In genomic region chr9:14314929-14315753, GRCh38 we compare ENCODE assay signal across 8 cellular contexts. TPM values are rescaled to one million over a fixed set of nuclear protein-coding genes. Genes with fewer than 3 reads are reported as not detected.
DNase-seq lines count a peak whose midpoint lies in the region; ATAC-seq and TF ChIP-seq lines count a peak whose summit lies in the region.

No MANE protein-coding gene starts in this region.

- no peak overlapping the region for H3K27ac Mint-ChIP-seq in central memory CD8-positive, alpha-beta T cell (ENCODE audit: low read depth)

- peak overlapping the region; percentile 84 for H3K27ac ChIP-seq in Panc1 (ENCODE audit: low read length)

- H3K4me1 ChIP-seq in Panc1 (ENCODE audit: control insufficient read depth, insufficient read depth, low read length) = peaks cover 4% of the 10 kb centered on the region
- peaks cover 21% of the 10 kb centered on the region for H3K4me1 ChIP-seq in skeletal muscle satellite cell (ENCODE audit: control insufficient read depth, insufficient read depth, low read length)

- no peaks in the 10 kb centered on the region for H3K36me3 ChIP-seq in Panc1 (ENCODE audit: control insufficient read depth, insufficient read depth, low read length)
- H3K36me3 ChIP-seq in skeletal muscle satellite cell (ENCODE audit: insufficient read depth, low read length) = no peaks in the 10 kb centered on the region

- H3K4me3 Mint-ChIP-seq in central memory CD8-positive, alpha-beta T cell = peak overlapping the region; percentile 83

- POLR2A ChIA-PET in Panc1 (lab: Charles Lee) = no interaction called here

- no peaks in the 10 kb centered on the region for H3K27me3 ChIP-seq in Panc1 (ENCODE audit: control insufficient read depth, insufficient read depth, low read length)
- H3K27me3 ChIP-seq in skeletal muscle satellite cell (ENCODE audit: control insufficient read depth, insufficient read depth, low read length) = peaks cover 4% of the 10 kb centered on the region

- intact Hi-C loops in Panc1 (cut with micrococcal nuclease; ENCODE audit: unreplicated experiment) = no loop called here

- no peak for TF ChIP-seq POLR2A in GM18505 (IDR thresholded peaks at IDR 0.05; ENCODE audit: borderline replicate concordance, extremely low read depth, insufficient read depth, insufficient read length)

- TF ChIP-seq CTCF in Panc1 (IDR thresholded peaks at IDR 0.05) = no peak

- peak overlapping the region; percentile 89 for H3K9ac ChIP-seq in skeletal muscle satellite cell (ENCODE audit: low read depth, low read length)

- peaks cover 7% of the 10 kb centered on the region for H3K36me3 Mint-ChIP-seq in central memory CD8-positive, alpha-beta T cell (ENCODE audit: insufficient read depth)

- DNase-seq in AG08395 (ENCODE audit: low spot score) (peak; percentile 35), HK-2 (ENCODE audit: unreplicated experiment) (peak; percentile 75), Panc1 (ENCODE audit: low read depth, low spot score) (no peak), iris pigment epithelial cell (ENCODE audit: low read depth) (peak; percentile 93), retina (no peak)
- DNase-seq in central memory CD8-positive, alpha-beta T cell (ENCODE audit: low spot score in 2 of 2) = no peak

- BruUV-seq in Panc1 (replicated peaks; lab: Mats Ljungman, UMichigan) = no TSS peak

- no peaks in the 10 kb centered on the region for H3K9me3 Mint-ChIP-seq in central memory CD8-positive, alpha-beta T cell

- peak; percentile 41 for ATAC-seq in GM18505 (IDR thresholded peaks at IDR 0.05; ENCODE audit: unreplicated experiment)
- ATAC-seq in Panc1 = peak; percentile 76
- ATAC-seq in central memory CD8-positive, alpha-beta T cell (replicated peaks; ENCODE audit: extremely low read depth, poor library complexity, severe bottlenecking) = peak; percentile 55

- H3K9me3 ChIP-seq in Panc1 (ENCODE audit: control insufficient read depth, insufficient read depth, low read depth, low read length) (no peaks in the 10 kb centered on the region), skeletal muscle satellite cell (replicated peaks; ENCODE audit: low read length) (no peaks in the 10 kb centered on the region)

- in situ Hi-C loops in Panc1 (cut with HindIII; ENCODE audit: low pct_unique_long_range_greater_than_20kb, low sequenced_read_pairs) = no loop called here

- CTCF ChIA-PET in Panc1 (lab: Charles Lee) = no interaction called here

- peak overlapping the region; percentile 60 to 63 for H3K4me3 ChIP-seq in Panc1 (ENCODE audit: low read depth in 2 of 2, low read length in 2 of 2)
- peak overlapping the region; percentile 95 for H3K4me3 ChIP-seq in skeletal muscle satellite cell (ENCODE audit: low read length)

- peak overlapping the region; percentile 88 for H3K4me2 ChIP-seq in skeletal muscle satellite cell (ENCODE audit: low read length)

- H3K27me3 Mint-ChIP-seq in central memory CD8-positive, alpha-beta T cell = peaks cover 57% of the 10 kb centered on the region

- H3K4me1 Mint-ChIP-seq in central memory CD8-positive, alpha-beta T cell = peaks cover 25% of the 10 kb centered on the region

RNA-seq across cellular contexts. Expression of gene NFIB, which starts 1.2 kb away (rescaled TPM):
- total RNA-seq in Panc1 (2021; ENCODE audit: unreplicated experiment) = 26.7 TPM
- polyA plus RNA-seq in Panc1 (2012; ENCODE audit: insufficient read length) = 5.0 TPM
- 37.1 and 39.5 TPM in 2 replicates for total RNA-seq in skeletal muscle satellite cell (2012; rRNA removed)

Comparison
In these comparisons a context has a peak if more than half of its experiments do, and no peak if none do; other contexts are left out.
1. DNase-seq: peak in AG08395 (single experiment), HK-2 (single experiment) and iris pigment epithelial cell (single experiment); none in Panc1 (single experiment), central memory CD8-positive, alpha-beta T cell (0 of 2) and retina (single experiment).
2. Peak in every context shown above with its lines, with median percentiles within 50 percentile points of each other: ATAC-seq.